ENCODE assay signal across 19 cellular contexts in the genomic region with DNA sequence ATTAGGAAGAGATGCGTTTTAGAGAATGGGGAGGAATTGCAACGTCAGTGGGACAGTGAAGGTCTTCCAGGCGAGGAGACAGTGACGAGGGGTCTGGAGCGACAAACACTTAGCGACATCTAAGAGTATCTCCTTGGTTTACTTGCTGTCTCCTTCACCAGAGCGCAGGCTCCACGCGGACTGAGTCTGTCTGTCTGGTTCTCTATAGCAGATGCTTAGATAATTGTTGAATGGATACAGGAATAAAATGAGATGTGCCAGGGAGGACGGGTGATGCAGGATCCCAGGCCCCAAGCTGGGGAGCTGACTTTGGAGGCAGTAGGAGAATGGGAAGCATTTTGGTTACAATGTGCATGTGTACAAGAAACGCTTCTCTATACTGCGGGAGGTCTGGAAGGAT. TPM values are rescaled to one million over a fixed set of nuclear protein-coding genes. Genes with fewer than 3 reads are reported as not detected.
A peak's percentile ranks its signal among the peaks of the same experiment; 100 is the strongest.
DNase-seq lines count a peak whose midpoint lies in the region; FAIRE-seq and TF ChIP-seq lines count a peak whose summit lies in the region.
"Had no signal": no experiment of that assay in that cellular context is flagged by ENCODE, and none has a peak within 500 bp of the region (broad histone marks: within the 10 kb centered on the region; RNA-seq: fewer than 3 reads in every experiment).

No MANE protein-coding gene starts in this region.

- H3K4me3 ChIP-seq in kidney (ENCODE audit: low read length in 2 of 2) = no peak overlapping the region
- H3K4me3 ChIP-seq: PC-9 had no signal

- H3K9me3 ChIP-seq in kidney (ENCODE audit: control insufficient read depth in 1 of 2, low read length in 2 of 2) = no peaks in the 10 kb centered on the region

- peak overlapping the region; percentile 57 for H3K27ac Mint-ChIP-seq in activated naive CD4-positive, alpha-beta T cell treated with anti-CD3 and anti-CD28 coated beads, Interleukin-2, amount 50 U/mL, for 24 hours
- peak overlapping the region; percentile 18 for H3K27ac Mint-ChIP-seq in type B pancreatic cell
- H3K27ac Mint-ChIP-seq: CD8-positive, alpha-beta memory T cell had no signal

- no peak for DNase-seq in activated naive CD4-positive, alpha-beta T cell (lab: John Stamatoyannopoulos, UW)
- peak; percentile 79 for DNase-seq in NCI-H2227 treated with DMSO at 0.1 percent for 48 hours (lab: John Stamatoyannopoulos, UW)
- DNase-seq in kidney = peak; percentile 43
- no peak for DNase-seq in type B pancreatic cell (ENCODE audit: extremely low spot score, unreplicated experiment)
- DNase-seq in cerebellar nuclear complex (lab: John Stamatoyannopoulos, UW) = no peak
- DNase-seq in NCI-H526 (lab: John Stamatoyannopoulos, UW) = no peak
- DNase-seq: Calu3, DMS153, GOT3, NCI-H1694, NCI-H2081, NCI-H748 treated with DMSO at 0.1 percent for 48 hours, PC-9, RPMI8226 had no signal

- H3K9me3 Mint-ChIP-seq in activated naive CD4-positive, alpha-beta T cell treated with anti-CD3 and anti-CD28 coated beads, Interleukin-2, amount 50 U/mL, for 24 hours = no peaks in the 10 kb centered on the region
- no peaks in the 10 kb centered on the region for H3K9me3 Mint-ChIP-seq in type B pancreatic cell
- H3K9me3 Mint-ChIP-seq: CD8-positive, alpha-beta memory T cell had no signal

- no peaks in the 10 kb centered on the region for H3K36me3 Mint-ChIP-seq in activated naive CD4-positive, alpha-beta T cell treated with anti-CD3 and anti-CD28 coated beads, Interleukin-2, amount 50 U/mL, for 24 hours
- H3K36me3 Mint-ChIP-seq in type B pancreatic cell = no peaks in the 10 kb centered on the region

- TF ChIP-seq CTCF in kidney (IDR thresholded peaks at IDR 0.05; ENCODE audit: borderline replicate concordance, extremely low read depth, insufficient read depth) (no peak), type B pancreatic cell (conservative IDR thresholded peaks at IDR 0.05) (no peak)

- intact Hi-C loops in kidney (cut with DNase I) = no loop called here

- H3K4me3 Mint-ChIP-seq in activated naive CD4-positive, alpha-beta T cell treated with anti-CD3 and anti-CD28 coated beads, Interleukin-2, amount 50 U/mL, for 24 hours = no peak overlapping the region
- no peak overlapping the region for H3K4me3 Mint-ChIP-seq in type B pancreatic cell
- H3K4me3 Mint-ChIP-seq: CD8-positive, alpha-beta memory T cell had no signal

- no peak overlapping the region for H3K9ac ChIP-seq in kidney (ENCODE audit: low read length in 2 of 2)

- no peak overlapping the region for H3K27ac ChIP-seq in kidney (ENCODE audit: low read depth in 2 of 2, low read length in 2 of 2)
- H3K27ac ChIP-seq: C4-2B, PC-9 had no signal

- no peaks in the 10 kb centered on the region for H3K4me1 Mint-ChIP-seq in activated naive CD4-positive, alpha-beta T cell treated with anti-CD3 and anti-CD28 coated beads, Interleukin-2, amount 50 U/mL, for 24 hours
- peaks cover 24% of the 10 kb centered on the region for H3K4me1 Mint-ChIP-seq in type B pancreatic cell (ENCODE audit: unreplicated experiment)
- H3K4me1 Mint-ChIP-seq: CD8-positive, alpha-beta memory T cell had no signal

- H3K36me3 ChIP-seq in kidney (ENCODE audit: control insufficient read depth in 1 of 2, insufficient read depth in 2 of 2, low read length in 2 of 2) = no peaks in the 10 kb centered on the region

- H3K27me3 Mint-ChIP-seq in activated naive CD4-positive, alpha-beta T cell treated with anti-CD3 and anti-CD28 coated beads, Interleukin-2, amount 50 U/mL, for 24 hours = no peaks in the 10 kb centered on the region
- H3K27me3 Mint-ChIP-seq in type B pancreatic cell = peaks cover 12% of the 10 kb centered on the region

- FAIRE-seq in kidney (lab: Jason Lieb, UNC) = no peak
- FAIRE-seq: G401.6, GM12892 had no signal

- no peaks in the 10 kb centered on the region for H3K4me1 ChIP-seq in kidney (ENCODE audit: control insufficient read depth in 1 of 2, insufficient read depth in 1 of 2, low read depth in 1 of 2, low read length in 2 of 2)

RNA-seq across cellular contexts. Expression of a gene that starts 56.9 kb away (rescaled TPM):
- total RNA-seq in kidney (32.6 TPM), type B pancreatic cell (ENCODE audit: low replicate concordance) (17.8 and 30.9 TPM in 2 replicates)
- polyA plus RNA-seq in kidney (ENCODE audit: insufficient read depth, low read depth, low replicate concordance) = 17.3 TPM

Comparison
In these comparisons a context has a peak if more than half of its experiments do, and no peak if none do; other contexts are left out.
1. DNase-seq: peak in NCI-H2227 treated with DMSO at 0.1 percent for 48 hours (single experiment) and kidney (single experiment); none in activated naive CD4-positive, alpha-beta T cell (0 of 4), type B pancreatic cell (single experiment), cerebellar nuclear complex (0 of 2) and NCI-H526 (0 of 2).